8 cellular contexts compared by ENCODE assay signal in genomic region chr7:35801392-35802101, GRCh38. TPM values are rescaled to one million over a fixed set of nuclear protein-coding genes. Genes with fewer than 3 reads are reported as not detected.
DNase-seq lines count a peak whose midpoint lies in the region; ATAC-seq and TF ChIP-seq lines count a peak whose summit lies in the region.

No MANE protein-coding gene starts in this region.

- intact Hi-C loops in cardiac septum (cut with DNase I), result loop anchor here (5.0 kb wide), 3 partner anchors 49 to 106 kb away; no protein-coding TSS in a partner anchor
- intact Hi-C loops in posterior cingulate gyrus (cut with DNase I), result loop anchor here (2.0 to 5.0 kb wide), 2 partner anchors 93 to 106 kb away; no protein-coding TSS in a partner anchor

- no peak overlapping the region for H4K8ac ChIP-seq in H9 (replicated peaks; ENCODE audit: insufficient read length, low read depth, low read length)

- no peak overlapping the region; the same call in 1 of the 2 replicates for H3K4ac ChIP-seq in H9 (ENCODE audit: low read depth, low read length)

- POLR2A ChIA-PET in activated naive CD8-positive, alpha-beta T cell treated with anti-CD3 and anti-CD28 coated beads, Interleukin-2, amount 10 ng/mL, durations not matched to agents 7 days and 5 days (lab: Charles Lee), result interaction anchor here (0.5 to 4.1 kb wide), 20 partner anchors 12 to 975 kb away, joined by 3 to 76 read pairs (median 4); partner anchors contain the start of gene HERPUD2

- H3K27me3 Mint-ChIP-seq in H9 (ENCODE audit: low read depth), result no peaks in the 10 kb centered on the region
- H3K27me3 Mint-ChIP-seq in activated naive CD8-positive, alpha-beta T cell treated with anti-CD3 and anti-CD28 coated beads, Interleukin-2, amount 10 ng/mL, durations not matched to agents 7 days and 5 days, result no peaks in the 10 kb centered on the region

- peak overlapping the region; percentile 62 for H3K4me2 ChIP-seq in H9 (ENCODE audit: insufficient read depth, insufficient read length, low read length)

- peaks cover 0 to 3% (median 0%) of the 10 kb centered on the region in 3 experiments; a peak in 2 of 7 replicates for H3K36me3 Mint-ChIP-seq in H9 (ENCODE audit: insufficient read depth in 1 of 3, low read depth in 3 of 3)
- H3K36me3 Mint-ChIP-seq in activated naive CD8-positive, alpha-beta T cell treated with anti-CD3 and anti-CD28 coated beads, Interleukin-2, amount 10 ng/mL, durations not matched to agents 7 days and 5 days, result peaks cover 22% of the 10 kb centered on the region

- no CpG with 5 or more reads among the region's 70 CpGs for WGBS in H9 (ENCODE audit: extremely low coverage, insufficient read length, low lambda C conversion rate)
- 0% methylated on average over 24 to 43 of the region's 70 CpGs for WGBS in upper lobe of left lung, 2 donors

- no peaks in the 10 kb centered on the region for H3K27me3 ChIP-seq in H9 (ENCODE audit: insufficient read depth, low read length)
- no peaks in the 10 kb centered on the region for H3K27me3 ChIP-seq in upper lobe of left lung

- no peaks in the 10 kb centered on the region for H4K20me1 ChIP-seq in H9 (ENCODE audit: control insufficient read depth, insufficient read depth, insufficient read length)

- H2BK5ac ChIP-seq in H9 (ENCODE audit: insufficient read length, low read length), result peak overlapping the region; percentile 27

- H3K4me3 Mint-ChIP-seq in H9, result peak overlapping the region; percentile 94 to 96
- peak overlapping the region; percentile 94 for H3K4me3 Mint-ChIP-seq in activated naive CD8-positive, alpha-beta T cell treated with anti-CD3 and anti-CD28 coated beads, Interleukin-2, amount 10 ng/mL, durations not matched to agents 7 days and 5 days

- TF ChIP-seq CTCF in H9 (conservative IDR thresholded peaks at IDR 0.05) (peak; percentile 88), upper lobe of left lung (IDR thresholded peaks at IDR 0.05) (peak in 5 of 6 experiments; percentile 11 to 48 (median 46))

- no peaks in the 10 kb centered on the region for H3K36me3 ChIP-seq in upper lobe of left lung

- H3K9ac ChIP-seq in H9 (ENCODE audit: extremely low read depth, insufficient read length, low read length), result peak overlapping the region; percentile 95

- H2BK20ac ChIP-seq in H9 (ENCODE audit: low read depth, low read length, poor library complexity, severe bottlenecking), result no peak overlapping the region

- peak overlapping the region; percentile 81 for H3K14ac ChIP-seq in H9 (ENCODE audit: insufficient read depth, low read length)

- peaks cover 5% of the 10 kb centered on the region; the same call in 1 of the 2 replicates for H3K4me1 ChIP-seq in H9 (ENCODE audit: insufficient read depth, low read length)
- peaks cover 25 to 42% (median 39%) of the 10 kb centered on the region in 4 donors for H3K4me1 ChIP-seq in upper lobe of left lung

- peak; percentile 32 for ATAC-seq in activated naive CD8-positive, alpha-beta T cell treated with anti-CD3 and anti-CD28 coated beads, Interleukin-2, amount 10 ng/mL, durations not matched to agents 7 days and 5 days (ENCODE audit: low read depth)
- peak; percentile 66 to 78 for ATAC-seq in upper lobe of left lung (ENCODE audit: low FRiP score in 2 of 2)

- peak overlapping the region; percentile 82 for H2BK120ac ChIP-seq in H9 (ENCODE audit: low read depth, low read length, poor library complexity, severe bottlenecking)

- H2BK12ac ChIP-seq in H9 (ENCODE audit: insufficient read length, low read depth, low read length), result peak overlapping the region; percentile 89

- peaks cover 33% of the 10 kb centered on the region for H3K79me2 ChIP-seq in H9 (ENCODE audit: insufficient read depth, low read length)

- H3K27ac ChIP-seq in H9 (ENCODE audit: insufficient read length, low read depth, low read length) (peak overlapping the region; percentile 34), upper lobe of left lung (peak overlapping the region; percentile 97 to 100 (median 98))

- peaks cover 3% of the 10 kb centered on the region for H3K79me1 ChIP-seq in H9 (ENCODE audit: insufficient read depth, low read depth, low read length, poor library complexity, severe bottlenecking)

- H2AFZ ChIP-seq in H9 (ENCODE audit: low read length), result no peak overlapping the region

- peak overlapping the region; percentile 94 for H3K18ac ChIP-seq in H9 (ENCODE audit: insufficient read length, low read depth, low read length)

- no peaks in the 10 kb centered on the region for H3K9me3 Mint-ChIP-seq in H9
- no peaks in the 10 kb centered on the region for H3K9me3 Mint-ChIP-seq in activated naive CD8-positive, alpha-beta T cell treated with anti-CD3 and anti-CD28 coated beads, Interleukin-2, amount 10 ng/mL, durations not matched to agents 7 days and 5 days

- H4K91ac ChIP-seq in H9 (ENCODE audit: insufficient read length, low read depth, low read length), result peak overlapping the region; percentile 90

- H3K4me1 Mint-ChIP-seq in H9, result peaks cover 32 to 35% of the 10 kb centered on the region in 2 experiments
- H3K4me1 Mint-ChIP-seq in activated naive CD8-positive, alpha-beta T cell treated with anti-CD3 and anti-CD28 coated beads, Interleukin-2, amount 10 ng/mL, durations not matched to agents 7 days and 5 days, result peaks cover 33% of the 10 kb centered on the region

- peak overlapping the region; percentile 59 to 94 (median 91) for H3K4me3 ChIP-seq in upper lobe of left lung

- H3T11ph ChIP-seq in H9 (ENCODE audit: low read length), result peak overlapping the region; percentile 47

- H2BK15ac ChIP-seq in H9 (ENCODE audit: low read depth, low read length), result no peak overlapping the region

- peak overlapping the region; percentile 91 to 100 (median 95) for H3K27ac Mint-ChIP-seq in H9
- peak overlapping the region; percentile 90 for H3K27ac Mint-ChIP-seq in activated naive CD8-positive, alpha-beta T cell treated with anti-CD3 and anti-CD28 coated beads, Interleukin-2, amount 10 ng/mL, durations not matched to agents 7 days and 5 days

- H3K23ac ChIP-seq in H9 (ENCODE audit: insufficient read length, low read depth, low read length), result no peak overlapping the region

- peak; percentile 38 for DNase-seq in GM04504 (ENCODE audit: low read depth)
- DNase-seq in H9, result peak; percentile 57
- DNase-seq in M059J (ENCODE audit: low read depth), result peak; percentile 72
- DNase-seq in SKM-1 treated with dmso at 0.1 percent for 144 hours (lab: John Stamatoyannopoulos, UW; ENCODE audit: unreplicated experiment), result peak; percentile 57
- DNase-seq in activated naive CD8-positive, alpha-beta T cell treated with anti-CD3 and anti-CD28 coated beads, Interleukin-2, amount 10 ng/mL, durations not matched to agents 7 days and 5 days, result peak; percentile 83
- DNase-seq in cardiac septum (ENCODE audit: low spot score), result peak; percentile 90
- peak; percentile 63 to 94 (median 72) for DNase-seq in posterior cingulate gyrus
- peak; percentile 70 to 95 for DNase-seq in upper lobe of left lung

- no peaks in the 10 kb centered on the region for H3K9me3 ChIP-seq in H9 (ENCODE audit: control insufficient read depth, low read depth, low read length)
- no peaks in the 10 kb centered on the region for H3K9me3 ChIP-seq in upper lobe of left lung

- H3K56ac ChIP-seq in H9 (ENCODE audit: insufficient read length, low read depth, low read length), result no peak overlapping the region

- H2AK5ac ChIP-seq in H9 (ENCODE audit: insufficient read length, low read length), result no peak overlapping the region

- peaks cover 4% of the 10 kb centered on the region for H3K23me2 ChIP-seq in H9 (ENCODE audit: insufficient read length, low read depth, low read length, poor library complexity, severe bottlenecking)

- no peak overlapping the region for H4K5ac ChIP-seq in H9 (ENCODE audit: insufficient read length, low read depth, low read length)

- no peak for TF ChIP-seq POLR2A in upper lobe of left lung (IDR thresholded peaks at IDR 0.05)

- TF ChIP-seq EP300 in upper lobe of left lung (IDR thresholded peaks at IDR 0.05), result no peak

RNA-seq across cellular contexts. Expression of gene SEPTIN7, which starts 0.7 kb away (rescaled TPM):
- 184 and 188 TPM in 2 replicates for total RNA-seq in H9 (2021)
- 282 and 361 TPM in 2 replicates for total RNA-seq in M059J (2014; rRNA removed; shearing (Covaris generic))
- total RNA-seq in activated naive CD8-positive, alpha-beta T cell treated with anti-CD3 and anti-CD28 coated beads, Interleukin-2, amount 10 ng/mL, durations not matched to agents 7 days and 5 days, result 100 to 1,000 TPM; 264 to 266 TPM
- total RNA-seq in cardiac septum, result 232 TPM
- total RNA-seq in upper lobe of left lung, result 100 to 1,000 TPM in 5 of 6 donors, 10 to 100 TPM in 1; 47.1 to 215 (median 142) TPM

Comparison
In these comparisons a context has a peak if more than half of its experiments do, and no peak if none do; other contexts are left out.
1. Peak in every context shown above with its lines: DNase-seq, ATAC-seq, H3K4me3 ChIP-seq and H3K27ac ChIP-seq.
2. DNase-seq: peak in every context shown above with its lines; median percentile 90 in cardiac septum; 83 in activated naive CD8-positive, alpha-beta T cell treated with anti-CD3 and anti-CD28 coated beads, Interleukin-2, amount 10 ng/mL, durations not matched to agents 7 days and 5 days; 82 in upper lobe of left lung; 72 in posterior cingulate gyrus; 72 in M059J; 57 in H9; 57 in SKM-1 treated with dmso at 0.1 percent for 144 hours; 38 in GM04504.